ENCODE assay signal across 19 cellular contexts in genomic region chr2:121144111-121144510, GRCh38.
"Had no signal": no experiment of that assay in that cellular context is flagged by ENCODE, and none has a peak within 500 bp of the region (broad histone marks: within the 10 kb centered on the region; RNA-seq: fewer than 3 reads in every experiment).

No MANE protein-coding gene starts in this region.

- DNase-seq: left colon; left lung; lower lobe of right lung; mammary epithelial cell; mesenchymal stem cell; naive thymus-derived CD8-positive, alpha-beta T cell; ovary; retina; right cardiac atrium; stimulated activated CD4-positive, alpha-beta T cell treated with anti-CD3 and anti-CD28 coated beads, Interleukin-12 subunit alpha, Interleukin-12 subunit beta, amount 100 ng/mL, for 4 hours; stimulated activated CD4-positive, alpha-beta T cell treated with anti-CD3 and anti-CD28 coated beads, Interleukin-15, amount 100 ng/mL, for 24 hours; stimulated activated CD4-positive, alpha-beta T cell treated with anti-CD3 and anti-CD28 coated beads, Interleukin-2, amount 100 ng/mL, for 24 hours; stimulated activated CD4-positive, alpha-beta T cell treated with anti-CD3 and anti-CD28 coated beads, Interleukin-4, amount 100 ng/mL, for 1 hour; stimulated activated naive B cell treated with anti-CD40 and anti-IgM and Interleukin-4, amounts not matched to agents 10 μg/mL and 1 μg/mL and 100 μg/mL, for 72 hours; stimulated activated naive CD8-positive, alpha-beta T cell treated with anti-CD3 and anti-CD28 coated beads, Interleukin-15, Interleukin-2, amounts not matched to agents 100 U/mL and 50 U/mL, for 24 hours; testis; thyroid gland; transverse colon; upper lobe of left lung had no signal
